8 cellular contexts compared by ENCODE assay signal in the genomic region with DNA sequence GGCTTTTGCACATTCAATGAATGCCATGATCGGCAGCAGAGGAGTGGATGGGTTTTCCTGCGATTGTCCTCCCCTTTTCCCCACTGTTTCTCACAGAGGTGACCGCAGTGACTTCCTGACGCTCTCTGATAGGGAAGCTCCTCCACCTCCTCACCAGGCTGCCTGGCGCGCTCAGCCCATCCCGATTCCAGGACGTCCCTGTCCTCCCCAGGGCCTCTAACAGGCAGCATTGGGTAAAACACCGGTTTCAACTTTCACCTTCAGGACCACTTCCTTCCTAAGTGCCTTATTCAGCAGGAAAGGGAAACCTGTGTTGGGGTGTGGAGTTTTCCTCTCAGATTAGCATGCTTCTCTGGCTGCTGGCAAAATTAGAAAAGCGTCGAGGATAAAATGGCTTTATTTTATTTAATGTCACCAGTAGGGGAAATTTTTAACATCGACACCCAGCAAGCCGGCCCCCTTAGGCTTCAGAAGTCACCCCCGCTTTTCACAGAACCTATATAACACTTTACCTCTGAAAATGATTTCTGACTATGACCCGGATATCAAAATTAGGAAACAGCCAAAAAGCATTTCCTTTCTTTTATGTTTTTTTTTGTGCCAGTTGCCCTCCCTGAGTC.
DNase-seq lines count a peak whose midpoint lies in the region; ATAC-seq lines count a peak whose summit lies in the region.

No MANE protein-coding gene starts in this region.

- H3K9ac ChIP-seq in BLaER1 (peak overlapping the region; percentile 71), duodenal mucosa (ENCODE audit: low read depth in 1 of 2, low read length in 2 of 2) (peak overlapping the region in 1 of 2 donors; percentile 52)

- H3K4me3 ChIP-seq in BLaER1: peak overlapping the region; percentile 60
- peak overlapping the region; percentile 19 to 52 for H3K4me3 ChIP-seq in duodenal mucosa (ENCODE audit: low read depth in 1 of 2, low read length in 2 of 2)
- peak overlapping the region; percentile 30 to 45 for H3K4me3 ChIP-seq in muscle layer of duodenum (ENCODE audit: low read depth in 1 of 2, low read length in 2 of 2)

- peak overlapping the region; percentile 77 for H3K27ac ChIP-seq in BLaER1
- H3K27ac ChIP-seq in duodenal mucosa (ENCODE audit: low read depth, low read length): no peak overlapping the region
- H3K27ac ChIP-seq in muscle layer of duodenum (ENCODE audit: low read length): peak overlapping the region; percentile 53

- ATAC-seq in GM19324 (IDR thresholded peaks at IDR 0.05; ENCODE audit: low FRiP score, unreplicated experiment) (peak; percentile 41), HG03354 (IDR thresholded peaks at IDR 0.05; ENCODE audit: poor library complexity, severe bottlenecking, unreplicated experiment) (peak; percentile 48), HG03457 (IDR thresholded peaks at IDR 0.05; ENCODE audit: unreplicated experiment) (no peak), esophagus mucosa (no peak)

- H3K9me3 ChIP-seq in BLaER1 (no peaks in the 10 kb centered on the region), duodenal mucosa (ENCODE audit: control insufficient read depth in 1 of 2, low read length in 2 of 2) (no peaks in the 10 kb centered on the region), muscle layer of duodenum (ENCODE audit: control insufficient read depth in 1 of 2, low read length in 2 of 2) (no peaks in the 10 kb centered on the region)

- no peaks in the 10 kb centered on the region for H3K36me3 ChIP-seq in BLaER1
- no peaks in the 10 kb centered on the region for H3K36me3 ChIP-seq in duodenal mucosa (ENCODE audit: control insufficient read depth in 1 of 2, insufficient read depth in 2 of 2, low read length in 2 of 2)
- H3K36me3 ChIP-seq in muscle layer of duodenum (ENCODE audit: control insufficient read depth in 1 of 2, insufficient read depth in 2 of 2, low read length in 2 of 2): no peaks in the 10 kb centered on the region

- no peaks in the 10 kb centered on the region for H3K27me3 ChIP-seq in BLaER1
- H3K27me3 ChIP-seq in duodenal mucosa (ENCODE audit: control insufficient read depth in 1 of 2, insufficient read depth in 2 of 2, low read length in 2 of 2): no peaks in the 10 kb centered on the region
- H3K27me3 ChIP-seq in muscle layer of duodenum (ENCODE audit: low read depth, low read length): no peaks in the 10 kb centered on the region

- H3K4me1 ChIP-seq in BLaER1: peaks cover 42% of the 10 kb centered on the region
- H3K4me1 ChIP-seq in duodenal mucosa (ENCODE audit: control insufficient read depth in 1 of 2, insufficient read depth in 2 of 2, low read length in 2 of 2): peaks cover 0 to 4% of the 10 kb centered on the region in 2 donors
- H3K4me1 ChIP-seq in muscle layer of duodenum (ENCODE audit: control insufficient read depth in 1 of 2, insufficient read depth in 2 of 2, low read length in 2 of 2): peaks cover 5 to 9% of the 10 kb centered on the region in 2 donors

- peak overlapping the region; percentile 89 for H3K4me2 ChIP-seq in BLaER1

- peak; percentile 4 for DNase-seq in SW480 (ENCODE audit: low spot score)

- H4K20me1 ChIP-seq in BLaER1: no peaks in the 10 kb centered on the region

Comparison
In these comparisons a context has a peak if more than half of its experiments do, and no peak if none do; other contexts are left out.
1. ATAC-seq: peak in GM19324 (single experiment) and HG03354 (single experiment); none in HG03457 (single experiment) and esophagus mucosa (single experiment).
2. Peak in every context shown above with its lines, with median percentiles within 50 percentile points of each other: H3K4me3 ChIP-seq.